Comparison of ENCODE assay signal across 19 cellular contexts in genomic region chr1:211616231-211617031, GRCh38. TPM values are rescaled to one million over a fixed set of nuclear protein-coding genes. Genes with fewer than 3 reads are reported as not detected.
DNase-seq lines count a peak whose midpoint lies in the region; ATAC-seq, FAIRE-seq and TF ChIP-seq lines count a peak whose summit lies in the region.
"Had no signal": no experiment of that assay in that cellular context is flagged by ENCODE, and none has a peak within 500 bp of the region (broad histone marks: within the 10 kb centered on the region; RNA-seq: fewer than 3 reads in every experiment).

No MANE protein-coding gene starts in this region.

- no peaks in the 10 kb centered on the region for H3K36me3 Mint-ChIP-seq in astrocyte (ENCODE audit: low read depth, unreplicated experiment)
- H3K36me3 Mint-ChIP-seq: stimulated activated memory B cell treated with anti-CD40 and anti-IgM and Interleukin-4, amounts not matched to agents 10 μg/mL and 1 μg/mL and 100 μg/mL, for 72 hours had no signal

- H4K20me1 ChIP-seq in astrocyte (ENCODE audit: insufficient read depth, low read length), result no peaks in the 10 kb centered on the region

- no peak for FAIRE-seq in astrocyte (lab: Jason Lieb, UNC)
- FAIRE-seq: A549 had no signal

- no peaks in the 10 kb centered on the region for H3K9me3 ChIP-seq in astrocyte (ENCODE audit: insufficient read depth, low read depth, low read length)
- H3K9me3 ChIP-seq in ovary, result no peaks in the 10 kb centered on the region
- H3K9me3 ChIP-seq: A549 had no signal

- H3K27ac ChIP-seq in astrocyte (ENCODE audit: low read depth, low read length) (no peak overlapping the region), ovary (peak overlapping the region in 1 of 2 donors; percentile 41)
- H3K27ac ChIP-seq: KMS-11 had no signal

- H3K36me3 ChIP-seq in astrocyte (ENCODE audit: insufficient read depth, low read length) (no peaks in the 10 kb centered on the region), ovary (no peaks in the 10 kb centered on the region)

- H3K27me3 Mint-ChIP-seq in astrocyte (ENCODE audit: low read depth, unreplicated experiment), result peaks cover 7% of the 10 kb centered on the region
- H3K27me3 Mint-ChIP-seq: stimulated activated memory B cell treated with anti-CD40 and anti-IgM and Interleukin-4, amounts not matched to agents 10 μg/mL and 1 μg/mL and 100 μg/mL, for 72 hours had no signal

- peaks cover 12% of the 10 kb centered on the region for H3K4me1 Mint-ChIP-seq in astrocyte (ENCODE audit: low read depth, unreplicated experiment)
- H3K4me1 Mint-ChIP-seq: stimulated activated memory B cell treated with anti-CD40 and anti-IgM and Interleukin-4, amounts not matched to agents 10 μg/mL and 1 μg/mL and 100 μg/mL, for 72 hours had no signal

- peak; percentile 74 for ATAC-seq in Right ventricle myocardium superior (ENCODE audit: poor library complexity)
- no peak for ATAC-seq in GM21360 (IDR thresholded peaks at IDR 0.05; ENCODE audit: unreplicated experiment)
- ATAC-seq: A549; stimulated activated memory B cell treated with anti-CD40 and anti-IgM and Interleukin-4, amounts not matched to agents 10 μg/mL and 1 μg/mL and 100 μg/mL, for 72 hours had no signal

- intact Hi-C loops in Right ventricle myocardium superior (cut with DNase I), result no loop called here
- intact Hi-C loops in ovary (cut with DNase I), result no loop called here

- H3K4me1 ChIP-seq in astrocyte (ENCODE audit: insufficient read depth, low read length) (peaks cover 7% of the 10 kb centered on the region), ovary (ENCODE audit: insufficient read depth) (peaks cover 3% of the 10 kb centered on the region)

- H2AFZ ChIP-seq in astrocyte (ENCODE audit: low read depth, low read length), result peak overlapping the region; percentile 78

- TF ChIP-seq POLR2A in ovary (IDR thresholded peaks at IDR 0.05), result no peak

- H3K9me3 Mint-ChIP-seq in astrocyte (ENCODE audit: unreplicated experiment), result no peaks in the 10 kb centered on the region
- H3K9me3 Mint-ChIP-seq: H9; stimulated activated memory B cell treated with anti-CD40 and anti-IgM and Interleukin-4, amounts not matched to agents 10 μg/mL and 1 μg/mL and 100 μg/mL, for 72 hours had no signal

- H3K4me3 ChIP-seq in astrocyte (ENCODE audit: insufficient read depth, low read depth, low read length), result no peak overlapping the region
- H3K4me3 ChIP-seq in ovary, result no peak overlapping the region
- H3K4me3 ChIP-seq: A549 had no signal

- no peak overlapping the region for H3K4me3 Mint-ChIP-seq in astrocyte (ENCODE audit: unreplicated experiment)
- H3K4me3 Mint-ChIP-seq: H9; stimulated activated memory B cell treated with anti-CD40 and anti-IgM and Interleukin-4, amounts not matched to agents 10 μg/mL and 1 μg/mL and 100 μg/mL, for 72 hours had no signal

- 48 to 53% (median 49%) methylated on average over 14 of the region's 14 CpGs for WGBS in ovary, 3 donors

- H3K4me2 ChIP-seq in astrocyte (ENCODE audit: low read length), result no peak overlapping the region
- H3K4me2 ChIP-seq: A549, KMS-11 had no signal

- H3K27me3 ChIP-seq in astrocyte (ENCODE audit: insufficient read depth, low read length) (no peaks in the 10 kb centered on the region), ovary (no peaks in the 10 kb centered on the region)

- TF ChIP-seq CTCF in astrocyte (IDR thresholded peaks at IDR 0.05; ENCODE audit: insufficient read depth, low read depth, low read length), result no peak
- no peak for TF ChIP-seq CTCF in ovary (IDR thresholded peaks at IDR 0.05)

- no peak for TF ChIP-seq EP300 in ovary (IDR thresholded peaks at IDR 0.05)

- no peaks in the 10 kb centered on the region for H3K79me2 ChIP-seq in astrocyte (ENCODE audit: insufficient read depth, low read length)

- no peak overlapping the region for H3K27ac Mint-ChIP-seq in astrocyte (ENCODE audit: unreplicated experiment)
- H3K27ac Mint-ChIP-seq: H9; stimulated activated memory B cell treated with anti-CD40 and anti-IgM and Interleukin-4, amounts not matched to agents 10 μg/mL and 1 μg/mL and 100 μg/mL, for 72 hours had no signal

- DNase-seq in Ammon's horn (ENCODE audit: low spot score), result peak; percentile 19
- DNase-seq in astrocyte (ENCODE audit: low read depth), result peak; percentile 57
- DNase-seq in Right ventricle myocardium superior, result peak; percentile 87
- DNase-seq in ovary, result peak; percentile 67 to 85 (median 77)
- no peak for DNase-seq in NCI-H128 (lab: John Stamatoyannopoulos, UW; ENCODE audit: unreplicated experiment)
- DNase-seq in activated naive CD4-positive, alpha-beta T cell treated with anti-CD3 and anti-CD28 coated beads, Interleukin-2, amount 50 U/mL, for 16 hours, result no peak
- no peak for DNase-seq in stimulated activated CD4-positive, alpha-beta T cell treated with anti-CD3 and anti-CD28 coated beads, Interleukin-12 subunit alpha, Interleukin-12 subunit beta, amount 100 ng/mL, for 4 hours
- DNase-seq: effector CD8-positive, alpha-beta T cell; GDM1; glutamatergic neuron; H9; NCI-H1694 treated with DMSO at 0.1 percent for 48 hours; NCI-H82; retina; SHP77 treated with DMSO at 0.1 percent for 48 hours had no signal

- no peak overlapping the region for H3K9ac ChIP-seq in astrocyte (ENCODE audit: low read length)
- H3K9ac ChIP-seq: KMS-11 had no signal

RNA-seq across cellular contexts. Expression of gene SLC30A1, which starts 37.5 kb away (rescaled TPM):
- total RNA-seq in astrocyte, result 34.9 and 35.0 TPM in 2 replicates
- 9.8 TPM for total RNA-seq in Right ventricle myocardium superior
- 10 to 100 TPM; 11.9 to 23.4 (median 18.9) TPM for total RNA-seq in ovary
- 10 to 100 TPM in 1 of 2 donors, 1 to 10 TPM in 1; 7.4 to 21.1 TPM for polyA plus RNA-seq in ovary

RNA-seq across cellular contexts. Expression of gene NEK2, which starts 59.0 kb away (rescaled TPM):
- total RNA-seq in astrocyte (1.4 and 1.6 TPM in 2 replicates), Right ventricle myocardium superior (not detected), ovary (1 to 10 TPM in 1 of 7 donors, under 1 TPM in 2, not detected in 4; 0.20 to 1.8 (median 0.40) TPM)
- polyA plus RNA-seq in ovary, result under 1 TPM; 0.25 to 0.37 TPM

Comparison
In these comparisons a context has a peak if more than half of its experiments do, and no peak if none do; other contexts are left out.
1. DNase-seq: peak in Ammon's horn (single experiment), astrocyte (single experiment), Right ventricle myocardium superior (single experiment) and ovary (5 of 5); none in NCI-H128 (single experiment), activated naive CD4-positive, alpha-beta T cell treated with anti-CD3 and anti-CD28 coated beads, Interleukin-2, amount 50 U/mL, for 16 hours (single experiment) and stimulated activated CD4-positive, alpha-beta T cell treated with anti-CD3 and anti-CD28 coated beads, Interleukin-12 subunit alpha, Interleukin-12 subunit beta, amount 100 ng/mL, for 4 hours (single experiment).